27 cellular contexts compared by ENCODE assay signal in genomic region chr19:16290692-16291091, GRCh38. TPM values are rescaled to one million over a fixed set of nuclear protein-coding genes. Genes with fewer than 3 reads are reported as not detected.
DNase-seq lines count a peak whose midpoint lies in the region; ATAC-seq, FAIRE-seq and TF ChIP-seq lines count a peak whose summit lies in the region.
"Had no signal": no experiment of that assay in that cellular context is flagged by ENCODE, and none has a peak within 500 bp of the region (broad histone marks: within the 10 kb centered on the region; RNA-seq: fewer than 3 reads in every experiment).

No MANE protein-coding gene starts in this region.

- peak in 1 of 2 donors; percentile 32 for TF ChIP-seq POLR2A in gastrocnemius medialis (IDR thresholded peaks at IDR 0.05)

- DNase-seq in dermis microvascular lymphatic vessel endothelial cell (ENCODE audit: low read depth in 2 of 2) (peak; percentile 66 to 94), left ventricle myocardium superior (peak; percentile 32), gastrocnemius medialis (no peak), foreskin fibroblast (no peak), left lung (no peak)
- DNase-seq in central memory CD4-positive, alpha-beta T cell = no peak
- no peak for DNase-seq in CD4-positive, alpha-beta T cell
- DNase-seq: activated CD4-positive, alpha-beta memory T cell treated with anti-CD3 and anti-CD28 coated beads, Interleukin-2, amount 10 ng/mL, durations not matched to agents 7 days and 5 days; activated CD4-positive, alpha-beta T cell treated with anti-CD3 and anti-CD28 coated beads for 1 hour; activated CD8-positive, alpha-beta memory T cell treated with anti-CD3 and anti-CD28 coated beads, Interleukin-2, amount 50 U/mL, for 48 hours; activated naive CD4-positive, alpha-beta T cell treated with Interleukin-2 at 50 U/mL for 16 hours; GOT3; IMR-90; NCI-H1436; NCI-H2081 treated with DMSO at 0.1 percent for 48 hours; NCI-H226; NCI-H526 treated with DMSO at 0.1 percent for 48 hours; PC-3; SK-N-SH; stimulated activated CD4-positive, alpha-beta T cell treated with anti-CD3 and anti-CD28 coated beads, Interleukin-4, amount 100 ng/mL, for 24 hours; T-helper 2 cell had no signal

- H3K36me3 ChIP-seq in gastrocnemius medialis (no peaks in the 10 kb centered on the region), left lung (no peaks in the 10 kb centered on the region)
- H3K36me3 ChIP-seq: neural progenitor cell had no signal

- ATAC-seq in left ventricle myocardium superior (no peak), gastrocnemius medialis (no peak), left lung (no peak)
- no peak for ATAC-seq in CD4-positive, alpha-beta T cell (ENCODE audit: poor library complexity)
- ATAC-seq: A549, PC-3 had no signal

- no peak overlapping the region for H3K4me3 Mint-ChIP-seq in CD4-positive, alpha-beta T cell
- H3K4me3 Mint-ChIP-seq: activated CD4-positive, alpha-beta memory T cell treated with anti-CD3 and anti-CD28 coated beads, Interleukin-2, amount 10 ng/mL, durations not matched to agents 7 days and 5 days; activated T-helper 1 cell treated with anti-CD3 and anti-CD28 coated beads, Interleukin-12 subunit alpha, Interleukin-12 subunit beta, Interleukin-2, Interleukin-4 antibody, amounts not matched to agents 30 ng/mL and 10 ng/mL and 1 ng/mL, durations not matched to agents 14 hours and 24 hours and 36 hours; neural progenitor cell; type B pancreatic cell had no signal

- CTCF ChIA-PET in CD4-positive, alpha-beta T cell (lab: Charles Lee) = no interaction called here

- no peaks in the 10 kb centered on the region for H3K36me3 Mint-ChIP-seq in CD4-positive, alpha-beta T cell (ENCODE audit: low read depth)
- H3K36me3 Mint-ChIP-seq: neural progenitor cell, type B pancreatic cell had no signal

- no peaks in the 10 kb centered on the region for H3K9me3 Mint-ChIP-seq in CD4-positive, alpha-beta T cell
- H3K9me3 Mint-ChIP-seq: activated CD4-positive, alpha-beta memory T cell treated with anti-CD3 and anti-CD28 coated beads, Interleukin-2, amount 10 ng/mL, durations not matched to agents 7 days and 5 days; activated T-helper 1 cell treated with anti-CD3 and anti-CD28 coated beads, Interleukin-12 subunit alpha, Interleukin-12 subunit beta, Interleukin-2, Interleukin-4 antibody, amounts not matched to agents 30 ng/mL and 10 ng/mL and 1 ng/mL, durations not matched to agents 14 hours and 24 hours and 36 hours; neural progenitor cell; type B pancreatic cell had no signal

- no peak for TF ChIP-seq CTCF in gastrocnemius medialis (IDR thresholded peaks at IDR 0.05 in 4 of 5, conservative IDR thresholded peaks at IDR 0.05 in 1 of 5)
- no peak for TF ChIP-seq CTCF in foreskin fibroblast (IDR thresholded peaks at IDR 0.05; ENCODE audit: low read depth, low read length)
- no peak for TF ChIP-seq CTCF in left lung (IDR thresholded peaks at IDR 0.05)
- no peak for TF ChIP-seq CTCF in CD4-positive, alpha-beta T cell (IDR thresholded peaks at IDR 0.05)

- no peaks in the 10 kb centered on the region for H3K27me3 Mint-ChIP-seq in CD4-positive, alpha-beta T cell

- H3K4me3 ChIP-seq in gastrocnemius medialis = no peak overlapping the region
- no peak overlapping the region for H3K4me3 ChIP-seq in foreskin fibroblast (ENCODE audit: low read depth in 1 of 2, low read length in 2 of 2)
- no peak overlapping the region for H3K4me3 ChIP-seq in left lung
- H3K4me3 ChIP-seq: A549, neural progenitor cell had no signal

- intact Hi-C loops in left ventricle myocardium superior (cut with micrococcal nuclease) (no loop called here), gastrocnemius medialis (cut with DNase I; ENCODE audit: low total_unique reads) (no loop called here), left lung (cut with DNase I) (no loop called here)
- intact Hi-C loops in CD4-positive, alpha-beta T cell (cut with DNase I, micrococcal nuclease) = no loop called here

- FAIRE-seq in A204.1 (lab: Jason Lieb, UNC) = peak; percentile 44
- FAIRE-seq: A549, D721Med had no signal

- H3K4me1 Mint-ChIP-seq in CD4-positive, alpha-beta T cell (ENCODE audit: low read depth) = peaks cover 24% of the 10 kb centered on the region

- H3K27ac Mint-ChIP-seq in CD4-positive, alpha-beta T cell = no peak overlapping the region
- H3K27ac Mint-ChIP-seq: activated CD4-positive, alpha-beta memory T cell treated with anti-CD3 and anti-CD28 coated beads, Interleukin-2, amount 10 ng/mL, durations not matched to agents 7 days and 5 days; activated T-helper 1 cell treated with anti-CD3 and anti-CD28 coated beads, Interleukin-12 subunit alpha, Interleukin-12 subunit beta, Interleukin-2, Interleukin-4 antibody, amounts not matched to agents 30 ng/mL and 10 ng/mL and 1 ng/mL, durations not matched to agents 14 hours and 24 hours and 36 hours; neural progenitor cell; type B pancreatic cell had no signal

- in situ Hi-C loops in gastrocnemius medialis (cut with MboI; ENCODE audit: low sequenced_read_pairs in 4 of 4) = no loop called here

- H3K27me3 ChIP-seq in gastrocnemius medialis (no peaks in the 10 kb centered on the region), left lung (no peaks in the 10 kb centered on the region)
- no peaks in the 10 kb centered on the region for H3K27me3 ChIP-seq in CD4-positive, alpha-beta T cell (ENCODE audit: control insufficient read depth, insufficient read depth, low read length)
- H3K27me3 ChIP-seq: neural progenitor cell had no signal

- H3K27ac ChIP-seq in gastrocnemius medialis (peak overlapping the region; percentile 23 to 89 (median 80)), left lung (no peak overlapping the region)
- H3K27ac ChIP-seq in CD4-positive, alpha-beta T cell (ENCODE audit: low read depth, low read length) = no peak overlapping the region
- H3K27ac ChIP-seq: A549, neural progenitor cell had no signal

- POLR2A ChIA-PET in CD4-positive, alpha-beta T cell (lab: Charles Lee) = no interaction called here

- H3K9me3 ChIP-seq in gastrocnemius medialis (no peaks in the 10 kb centered on the region), left lung (no peaks in the 10 kb centered on the region)
- H3K9me3 ChIP-seq in CD4-positive, alpha-beta T cell (ENCODE audit: control insufficient read depth, low read length) = no peaks in the 10 kb centered on the region
- H3K9me3 ChIP-seq: A549, SK-N-SH had no signal

- H3K4me1 ChIP-seq in gastrocnemius medialis (peaks cover 23 to 34% of the 10 kb centered on the region in 2 donors), left lung (peaks cover 8 to 34% of the 10 kb centered on the region in 2 donors)

RNA-seq across cellular contexts. Expression of gene KLF2, which starts 33.9 kb away (rescaled TPM):
- total RNA-seq in dermis microvascular lymphatic vessel endothelial cell (2.4 and 2.8 TPM in 2 replicates), left ventricle myocardium superior (72.1 TPM), gastrocnemius medialis (10 to 100 TPM in 3 of 4 donors, 1 to 10 TPM in 1; 6.8 to 45.6 (median 32.0) TPM), left lung (10 to 100 TPM; 30.2 to 75.9 TPM)
- total RNA-seq in CD4-positive, alpha-beta T cell = 1,000 to 10,000 TPM; 1,201 to 1,291 TPM

Comparison
In these comparisons a context has a peak if more than half of its experiments do, and no peak if none do; other contexts are left out.
1. DNase-seq: peak in dermis microvascular lymphatic vessel endothelial cell (2 of 2) and left ventricle myocardium superior (single experiment); none in gastrocnemius medialis (0 of 2), foreskin fibroblast (0 of 2), left lung (0 of 2), central memory CD4-positive, alpha-beta T cell (single experiment) and CD4-positive, alpha-beta T cell (0 of 10).
2. H3K27ac ChIP-seq: peak in gastrocnemius medialis (4 of 4); none in left lung (0 of 2) and CD4-positive, alpha-beta T cell (single experiment).
3. RNA of gene KLF2, which starts 33.9 kb away (total RNA-seq): 1,201 to 1,291 TPM in CD4-positive, alpha-beta T cell; 30.2 to 75.9 TPM in left lung, 72.1 TPM in left ventricle myocardium superior (single experiment), 6.8 to 45.6 TPM in gastrocnemius medialis and 2.4 to 2.8 TPM in dermis microvascular lymphatic vessel endothelial cell; every median in the first group is over 10 times any median in the second.